12 cellular contexts compared by ENCODE assay signal in the genomic region with DNA sequence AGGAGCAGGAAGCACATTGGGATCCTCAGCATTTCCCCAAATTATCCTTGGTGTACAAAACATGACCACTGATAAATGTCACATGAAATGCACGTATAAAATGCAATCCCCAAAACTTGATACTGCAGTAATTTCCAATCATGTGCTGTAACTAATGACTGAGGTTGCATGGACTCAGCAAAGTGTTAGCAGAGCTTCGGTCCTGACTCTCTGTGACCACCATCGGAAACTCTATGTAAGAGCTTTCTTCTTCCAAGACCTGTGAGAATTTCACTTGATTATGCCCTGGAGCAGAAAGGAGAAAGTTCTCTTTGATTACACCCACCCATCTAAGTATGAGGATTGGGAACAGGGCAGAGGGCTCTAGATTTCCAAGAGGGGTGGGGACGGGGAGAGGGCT. TPM values are rescaled to one million over a fixed set of nuclear protein-coding genes. Genes with fewer than 3 reads are reported as not detected.
DNase-seq lines count a peak whose midpoint lies in the region; ATAC-seq and TF ChIP-seq lines count a peak whose summit lies in the region.
"Had no signal": no experiment of that assay in that cellular context is flagged by ENCODE, and none has a peak within 500 bp of the region (broad histone marks: within the 10 kb centered on the region; RNA-seq: fewer than 3 reads in every experiment).

No MANE protein-coding gene starts in this region.

- no peak for TF ChIP-seq CTCF in left ventricle myocardium inferior (IDR thresholded peaks at IDR 0.05; ENCODE audit: borderline replicate concordance)
- TF ChIP-seq CTCF in upper lobe of left lung (IDR thresholded peaks at IDR 0.05), result no peak
- TF ChIP-seq CTCF in osteocyte (IDR thresholded peaks at IDR 0.05), result no peak

- no peaks in the 10 kb centered on the region for H3K9me3 Mint-ChIP-seq in activated CD4-positive, alpha-beta memory T cell treated with anti-CD3 and anti-CD28 coated beads, Interleukin-2, amount 10 ng/mL, durations not matched to agents 7 days and 5 days
- H3K9me3 Mint-ChIP-seq in memory B cell, result no peaks in the 10 kb centered on the region
- H3K9me3 Mint-ChIP-seq in osteocyte (ENCODE audit: unreplicated experiment), result no peaks in the 10 kb centered on the region

- POLR2A ChIA-PET in activated CD4-positive, alpha-beta memory T cell treated with anti-CD3 and anti-CD28 coated beads, Interleukin-2, amount 10 ng/mL, durations not matched to agents 7 days and 5 days (lab: Charles Lee), result interaction anchor here (0.8 to 8.1 kb wide), 28 partner anchors 8 to 1448 kb away, joined by 3 to 170 read pairs (median 8); a partner anchor contains a TSS

- H3K4me3 ChIP-seq in left ventricle myocardium inferior, result peak overlapping the region; percentile 48
- H3K4me3 ChIP-seq in upper lobe of left lung, result peak overlapping the region in 3 of 4 donors; percentile 37 to 49 (median 43)

- peak overlapping the region; percentile 97 for H3K27ac Mint-ChIP-seq in activated CD4-positive, alpha-beta memory T cell treated with anti-CD3 and anti-CD28 coated beads, Interleukin-2, amount 10 ng/mL, durations not matched to agents 7 days and 5 days
- H3K27ac Mint-ChIP-seq in memory B cell, result peak overlapping the region; percentile 91
- H3K27ac Mint-ChIP-seq in osteocyte (ENCODE audit: unreplicated experiment), result no peak overlapping the region

- ATAC-seq in Right ventricle myocardium superior (ENCODE audit: poor library complexity) (no peak), memory B cell (ENCODE audit: low read depth) (no peak), upper lobe of left lung (ENCODE audit: low FRiP score in 2 of 2) (no peak), HG03378 (IDR thresholded peaks at IDR 0.05; ENCODE audit: unreplicated experiment) (no peak)

- TF ChIP-seq EP300 in upper lobe of left lung (IDR thresholded peaks at IDR 0.05), result no peak

- H3K36me3 ChIP-seq in left ventricle myocardium inferior, result no peaks in the 10 kb centered on the region
- H3K36me3 ChIP-seq in upper lobe of left lung, result no peaks in the 10 kb centered on the region

- CTCF ChIA-PET in activated CD4-positive, alpha-beta memory T cell treated with anti-CD3 and anti-CD28 coated beads, Interleukin-2, amount 10 ng/mL, durations not matched to agents 7 days and 5 days (lab: Charles Lee), result interaction anchor here (1.0 to 3.4 kb wide), 6 partner anchors 17 to 254 kb away, joined by 3 to 15 read pairs (median 4); a partner anchor contains a TSS

- no peaks in the 10 kb centered on the region for H3K27me3 Mint-ChIP-seq in activated CD4-positive, alpha-beta memory T cell treated with anti-CD3 and anti-CD28 coated beads, Interleukin-2, amount 10 ng/mL, durations not matched to agents 7 days and 5 days
- H3K27me3 Mint-ChIP-seq in memory B cell, result no peaks in the 10 kb centered on the region
- H3K27me3 Mint-ChIP-seq in osteocyte (ENCODE audit: unreplicated experiment), result peaks cover 5% of the 10 kb centered on the region

- H3K27ac ChIP-seq in left ventricle myocardium inferior (replicated peaks), result peak overlapping the region; percentile 3
- H3K27ac ChIP-seq in upper lobe of left lung, result peak overlapping the region; percentile 73 to 85 (median 83)
- H3K27ac ChIP-seq: C4-2B had no signal

- peaks cover 31% of the 10 kb centered on the region for H3K4me1 Mint-ChIP-seq in activated CD4-positive, alpha-beta memory T cell treated with anti-CD3 and anti-CD28 coated beads, Interleukin-2, amount 10 ng/mL, durations not matched to agents 7 days and 5 days
- H3K4me1 Mint-ChIP-seq in memory B cell, result peaks cover 44% of the 10 kb centered on the region
- H3K4me1 Mint-ChIP-seq in osteocyte (ENCODE audit: unreplicated experiment), result no peaks in the 10 kb centered on the region

- intact Hi-C loops in left ventricle myocardium inferior (cut with micrococcal nuclease), result no loop called here
- intact Hi-C loops in Right ventricle myocardium superior (cut with DNase I), result no loop called here

- TF ChIP-seq POLR2A in upper lobe of left lung (IDR thresholded peaks at IDR 0.05), result no peak

- no peaks in the 10 kb centered on the region for H3K27me3 ChIP-seq in left ventricle myocardium inferior (ENCODE audit: low read depth)
- H3K27me3 ChIP-seq in upper lobe of left lung, result no peaks in the 10 kb centered on the region

- no peaks in the 10 kb centered on the region for H3K9me3 ChIP-seq in left ventricle myocardium inferior (replicated peaks)
- H3K9me3 ChIP-seq in upper lobe of left lung, result no peaks in the 10 kb centered on the region

- no peaks in the 10 kb centered on the region for H3K4me1 ChIP-seq in left ventricle myocardium inferior
- no peaks in the 10 kb centered on the region for H3K4me1 ChIP-seq in upper lobe of left lung

- peaks cover 62% of the 10 kb centered on the region for H3K36me3 Mint-ChIP-seq in activated CD4-positive, alpha-beta memory T cell treated with anti-CD3 and anti-CD28 coated beads, Interleukin-2, amount 10 ng/mL, durations not matched to agents 7 days and 5 days (ENCODE audit: low read depth)
- peaks cover 37% of the 10 kb centered on the region for H3K36me3 Mint-ChIP-seq in memory B cell
- no peaks in the 10 kb centered on the region for H3K36me3 Mint-ChIP-seq in osteocyte (ENCODE audit: unreplicated experiment)

- peak overlapping the region; percentile 97 for H3K4me3 Mint-ChIP-seq in activated CD4-positive, alpha-beta memory T cell treated with anti-CD3 and anti-CD28 coated beads, Interleukin-2, amount 10 ng/mL, durations not matched to agents 7 days and 5 days
- peak overlapping the region; percentile 99 for H3K4me3 Mint-ChIP-seq in memory B cell
- H3K4me3 Mint-ChIP-seq in osteocyte (ENCODE audit: unreplicated experiment), result no peak overlapping the region

- 63 to 73% methylated on average over 4 of the region's 4 CpGs for WGBS in upper lobe of left lung, 2 donors

- DNase-seq in left ventricle myocardium inferior (no peak), Right ventricle myocardium superior (no peak), memory B cell (ENCODE audit: low spot score in 2 of 2) (no peak), upper lobe of left lung (no peak), NCI-H1436 (lab: John Stamatoyannopoulos, UW) (no peak), osteocyte (ENCODE audit: extremely low spot score, unreplicated experiment) (no peak)
- DNase-seq in activated CD4-positive, alpha-beta memory T cell treated with anti-CD3 and anti-CD28 coated beads, Interleukin-2, amount 10 ng/mL, durations not matched to agents 7 days and 5 days, result no peak
- DNase-seq: amniotic stem cell, islet precursor cell had no signal

RNA-seq across cellular contexts. Expression of a gene that starts 0.9 kb away (rescaled TPM):
- total RNA-seq in left ventricle myocardium inferior, result 7.5 TPM
- total RNA-seq in Right ventricle myocardium superior, result 12.3 TPM
- 100 to 1,000 TPM; 657 to 659 TPM for total RNA-seq in activated CD4-positive, alpha-beta memory T cell treated with anti-CD3 and anti-CD28 coated beads, Interleukin-2, amount 10 ng/mL, durations not matched to agents 7 days and 5 days
- 100 to 1,000 TPM in 4 of 6 donors, 10 to 100 TPM in 2; 80.7 to 181 (median 129) TPM for total RNA-seq in upper lobe of left lung
- not detected in 2 replicates for total RNA-seq in osteocyte
- total RNA-seq: epithelial cell of proximal tubule had no signal
